In the genomic region with DNA sequence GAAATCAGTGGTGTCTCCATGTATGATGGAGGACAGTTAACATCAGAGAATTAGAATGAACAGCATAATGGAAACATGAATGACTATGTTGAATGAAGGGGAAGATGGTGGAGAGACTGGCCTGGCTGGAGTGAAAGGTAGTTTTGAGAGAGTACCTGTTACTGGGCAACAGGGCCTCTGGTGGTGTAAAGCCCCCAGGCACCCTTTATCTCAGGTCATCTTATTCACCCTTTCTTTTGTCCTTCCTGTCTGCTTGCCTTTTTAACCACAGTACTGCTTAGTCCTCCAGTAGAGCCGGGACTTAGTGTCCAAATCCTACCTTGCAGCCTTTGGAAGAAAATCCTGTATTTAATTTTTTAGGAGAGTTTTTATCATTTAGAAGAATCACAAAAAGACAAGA, we compare ENCODE assay signal across 16 cellular contexts. TPM values are rescaled to one million over a fixed set of nuclear protein-coding genes. Genes with fewer than 3 reads are reported as not detected.
DNase-seq lines count a peak whose midpoint lies in the region; ATAC-seq and TF ChIP-seq lines count a peak whose summit lies in the region.
"Had no signal": no experiment of that assay in that cellular context is flagged by ENCODE, and none has a peak within 500 bp of the region (broad histone marks: within the 10 kb centered on the region; RNA-seq: fewer than 3 reads in every experiment).

No MANE protein-coding gene starts in this region.

- ATAC-seq in natural killer cell: no peak
- ATAC-seq in natural killer cell treated with Interleukin-12 subunit alpha and Interleukin-12 subunit beta and Interleukin-15 and Interleukin-18, amount 100 ng/mL, for 72 hours: no peak
- ATAC-seq in stimulated activated naive B cell treated with anti-CD40 and anti-IgM and Interleukin-4, amounts not matched to agents 10 μg/mL and 1 μg/mL and 100 μg/mL, for 72 hours (replicated peaks): no peak
- ATAC-seq in GM18511 (IDR thresholded peaks at IDR 0.05; ENCODE audit: unreplicated experiment): no peak

- no peaks in the 10 kb centered on the region for H3K9me3 Mint-ChIP-seq in T-helper 2 cell treated with Interferon-gamma antibody and Interleukin-4, amounts not matched to agents 5 μg/mL and 100 μg/mL, for 36 hours
- H3K9me3 Mint-ChIP-seq in natural killer cell: no peaks in the 10 kb centered on the region
- H3K9me3 Mint-ChIP-seq in natural killer cell treated with Interleukin-12 subunit alpha and Interleukin-12 subunit beta and Interleukin-15 and Interleukin-18, amount 100 ng/mL, for 72 hours: no peaks in the 10 kb centered on the region
- H3K9me3 Mint-ChIP-seq in immature natural killer cell: no peaks in the 10 kb centered on the region
- H3K9me3 Mint-ChIP-seq in stimulated activated naive B cell treated with anti-CD40 and anti-IgM and Interleukin-4, amounts not matched to agents 10 μg/mL and 1 μg/mL and 100 μg/mL, for 72 hours: no peaks in the 10 kb centered on the region
- H3K9me3 Mint-ChIP-seq: CD8-positive, alpha-beta memory T cell; HFFc6 had no signal

- no peak for TF ChIP-seq CTCF in natural killer cell (IDR thresholded peaks at IDR 0.05)

- H3K4me1 Mint-ChIP-seq in T-helper 2 cell treated with Interferon-gamma antibody and Interleukin-4, amounts not matched to agents 5 μg/mL and 100 μg/mL, for 36 hours (ENCODE audit: low read depth): peaks cover 41% of the 10 kb centered on the region
- H3K4me1 Mint-ChIP-seq in natural killer cell (peaks cover 56 to 68% of the 10 kb centered on the region in 2 donors), immature natural killer cell (peaks cover 61 to 96% of the 10 kb centered on the region in 2 donors)
- H3K4me1 Mint-ChIP-seq in natural killer cell treated with Interleukin-12 subunit alpha and Interleukin-12 subunit beta and Interleukin-15 and Interleukin-18, amount 100 ng/mL, for 72 hours (ENCODE audit: low read depth in 2 of 2): peaks cover 46 to 48% of the 10 kb centered on the region in 2 donors
- peaks cover 25 to 69% of the 10 kb centered on the region in 2 donors for H3K4me1 Mint-ChIP-seq in stimulated activated naive B cell treated with anti-CD40 and anti-IgM and Interleukin-4, amounts not matched to agents 10 μg/mL and 1 μg/mL and 100 μg/mL, for 72 hours

- no peak for DNase-seq in T-helper 2 cell treated with Interferon-gamma antibody and Interleukin-4, amounts not matched to agents 5 μg/mL and 100 μg/mL, for 36 hours (ENCODE audit: low spot score)
- DNase-seq in T-helper 2 cell (no peak), natural killer cell (no peak), immature natural killer cell (no peak)
- no peak for DNase-seq in natural killer cell treated with Interleukin-12 subunit alpha and Interleukin-12 subunit beta and Interleukin-15 and Interleukin-18, amount 100 ng/mL, for 72 hours (ENCODE audit: low spot score)
- no peak for DNase-seq in stimulated activated naive B cell treated with anti-CD40 and anti-IgM and Interleukin-4, amounts not matched to agents 10 μg/mL and 1 μg/mL and 100 μg/mL, for 72 hours
- DNase-seq in stimulated activated CD4-positive, alpha-beta T cell treated with anti-CD3 and anti-CD28 coated beads, Interleukin-4, amount 100 ng/mL, for 4 hours: no peak
- DNase-seq: CD8-positive, alpha-beta memory T cell; DND-41; GF-D8; HFFc6; KG1; NCI-H1092; NCI-H345; NCI-H748 treated with DMSO at 0.1 percent for 48 hours had no signal

- H3K27me3 Mint-ChIP-seq in T-helper 2 cell treated with Interferon-gamma antibody and Interleukin-4, amounts not matched to agents 5 μg/mL and 100 μg/mL, for 36 hours (ENCODE audit: low read depth): no peaks in the 10 kb centered on the region
- no peaks in the 10 kb centered on the region for H3K27me3 Mint-ChIP-seq in natural killer cell (ENCODE audit: low read depth in 2 of 2)
- H3K27me3 Mint-ChIP-seq in natural killer cell treated with Interleukin-12 subunit alpha and Interleukin-12 subunit beta and Interleukin-15 and Interleukin-18, amount 100 ng/mL, for 72 hours: no peaks in the 10 kb centered on the region
- H3K27me3 Mint-ChIP-seq in immature natural killer cell (ENCODE audit: low read depth in 3 of 3): peaks cover 0 to 1% (median 0%) of the 10 kb centered on the region in 3 donors
- H3K27me3 Mint-ChIP-seq in stimulated activated naive B cell treated with anti-CD40 and anti-IgM and Interleukin-4, amounts not matched to agents 10 μg/mL and 1 μg/mL and 100 μg/mL, for 72 hours: no peaks in the 10 kb centered on the region
- H3K27me3 Mint-ChIP-seq: CD8-positive, alpha-beta memory T cell had no signal

- peak overlapping the region; percentile 1 for H3K4me3 Mint-ChIP-seq in T-helper 2 cell treated with Interferon-gamma antibody and Interleukin-4, amounts not matched to agents 5 μg/mL and 100 μg/mL, for 36 hours
- H3K4me3 Mint-ChIP-seq in natural killer cell (no peak overlapping the region), immature natural killer cell (no peak overlapping the region)
- H3K4me3 Mint-ChIP-seq in natural killer cell treated with Interleukin-12 subunit alpha and Interleukin-12 subunit beta and Interleukin-15 and Interleukin-18, amount 100 ng/mL, for 72 hours: no peak overlapping the region
- no peak overlapping the region for H3K4me3 Mint-ChIP-seq in stimulated activated naive B cell treated with anti-CD40 and anti-IgM and Interleukin-4, amounts not matched to agents 10 μg/mL and 1 μg/mL and 100 μg/mL, for 72 hours
- H3K4me3 Mint-ChIP-seq: HFFc6 had no signal

- H3K27ac Mint-ChIP-seq in T-helper 2 cell treated with Interferon-gamma antibody and Interleukin-4, amounts not matched to agents 5 μg/mL and 100 μg/mL, for 36 hours: no peak overlapping the region
- peak overlapping the region; percentile 40 to 41 for H3K27ac Mint-ChIP-seq in natural killer cell
- H3K27ac Mint-ChIP-seq in natural killer cell treated with Interleukin-12 subunit alpha and Interleukin-12 subunit beta and Interleukin-15 and Interleukin-18, amount 100 ng/mL, for 72 hours: peak overlapping the region in 1 of 2 donors; percentile 42
- H3K27ac Mint-ChIP-seq in immature natural killer cell: peak overlapping the region; percentile 20 to 81 (median 66)
- peak overlapping the region; percentile 31 for H3K27ac Mint-ChIP-seq in stimulated activated naive B cell treated with anti-CD40 and anti-IgM and Interleukin-4, amounts not matched to agents 10 μg/mL and 1 μg/mL and 100 μg/mL, for 72 hours
- H3K27ac Mint-ChIP-seq: HFFc6 had no signal

- intact Hi-C loops in natural killer cell (cut with micrococcal nuclease): no loop called here

- H3K36me3 Mint-ChIP-seq in T-helper 2 cell treated with Interferon-gamma antibody and Interleukin-4, amounts not matched to agents 5 μg/mL and 100 μg/mL, for 36 hours (ENCODE audit: low read depth): peaks cover 55% of the 10 kb centered on the region
- H3K36me3 Mint-ChIP-seq in natural killer cell (peaks cover 19% of the 10 kb centered on the region), immature natural killer cell (peaks cover 9 to 23% (median 16%) of the 10 kb centered on the region in 3 donors)
- peaks cover 23% of the 10 kb centered on the region for H3K36me3 Mint-ChIP-seq in natural killer cell treated with Interleukin-12 subunit alpha and Interleukin-12 subunit beta and Interleukin-15 and Interleukin-18, amount 100 ng/mL, for 72 hours
- H3K36me3 Mint-ChIP-seq in stimulated activated naive B cell treated with anti-CD40 and anti-IgM and Interleukin-4, amounts not matched to agents 10 μg/mL and 1 μg/mL and 100 μg/mL, for 72 hours: peaks cover 48 to 63% of the 10 kb centered on the region in 2 donors

RNA-seq across cellular contexts. Expression of a gene that starts 6.2 kb away (rescaled TPM):
- total RNA-seq in natural killer cell: 100 to 1,000 TPM in 1 of 3 donors, 10 to 100 TPM in 2; 84.9 to 121 (median 99.0) TPM
- total RNA-seq in natural killer cell treated with Interleukin-12 subunit alpha and Interleukin-12 subunit beta and Interleukin-15 and Interleukin-18, amount 100 ng/mL, for 72 hours: 10 to 100 TPM; 79.0 to 92.8 TPM
- 10 to 100 TPM; 10.5 to 30.5 (median 13.8) TPM for polyA plus RNA-seq in immature natural killer cell
